Comparison of ENCODE assay signal across 16 cellular contexts in genomic region chr11:45745065-45745811, GRCh38. TPM values are rescaled to one million over a fixed set of nuclear protein-coding genes. Genes with fewer than 3 reads are reported as not detected.
DNase-seq lines count a peak whose midpoint lies in the region; ATAC-seq lines count a peak whose summit lies in the region.
"Had no signal": no experiment of that assay in that cellular context is flagged by ENCODE, and none has a peak within 500 bp of the region (broad histone marks: within the 10 kb centered on the region; RNA-seq: fewer than 3 reads in every experiment).

No MANE protein-coding gene starts in this region.

- H3K27me3 Mint-ChIP-seq in naive thymus-derived CD8-positive, alpha-beta T cell: peaks cover 2 to 12% (median 4%) of the 10 kb centered on the region in 5 donors

- no peaks in the 10 kb centered on the region for H3K9me3 ChIP-seq in right cardiac atrium (ENCODE audit: control insufficient read depth, low read length)

- no peak overlapping the region for H3K27ac Mint-ChIP-seq in naive thymus-derived CD8-positive, alpha-beta T cell
- H3K27ac Mint-ChIP-seq: memory B cell had no signal

- 42% methylated on average over 13 of the region's 13 CpGs for WGBS in right cardiac atrium

- H3K4me3 Mint-ChIP-seq in naive thymus-derived CD8-positive, alpha-beta T cell: no peak overlapping the region
- H3K4me3 Mint-ChIP-seq: memory B cell had no signal

- ATAC-seq in Right ventricle myocardium inferior (peak; percentile 94), right cardiac atrium (peak; percentile 94 to 96), HG03520 (IDR thresholded peaks at IDR 0.05; ENCODE audit: unreplicated experiment) (no peak)
- ATAC-seq in naive thymus-derived CD8-positive, alpha-beta T cell: no peak
- ATAC-seq: stimulated activated naive CD8-positive, alpha-beta T cell treated with anti-CD3 and anti-CD28 coated beads, Interleukin-15, Interleukin-2, amounts not matched to agents 100 U/mL and 50 U/mL, for 24 hours had no signal

- H3K4me3 ChIP-seq in right cardiac atrium (ENCODE audit: low read length): no peak overlapping the region

- intact Hi-C loops in Right ventricle myocardium inferior (cut with DNase I): no loop called here
- intact Hi-C loops in cardiac septum (cut with DNase I): no loop called here
- intact Hi-C loops in right cardiac atrium (cut with DNase I): no loop called here

- no peaks in the 10 kb centered on the region for H3K27me3 ChIP-seq in right cardiac atrium (ENCODE audit: control insufficient read depth, insufficient read depth)

- no peaks in the 10 kb centered on the region for H3K4me1 Mint-ChIP-seq in naive thymus-derived CD8-positive, alpha-beta T cell
- H3K4me1 Mint-ChIP-seq: memory B cell had no signal

- no peak overlapping the region for H3K27ac ChIP-seq in right cardiac atrium (ENCODE audit: low read length)
- H3K27ac ChIP-seq: 22Rv1, KMS-11 had no signal

- no peaks in the 10 kb centered on the region for H3K9me3 Mint-ChIP-seq in naive thymus-derived CD8-positive, alpha-beta T cell
- H3K9me3 Mint-ChIP-seq: memory B cell had no signal

- DNase-seq in Right ventricle myocardium inferior (ENCODE audit: missing footprints) (peak; percentile 86), cardiac septum (ENCODE audit: low spot score) (no peak), right cardiac atrium (peak; percentile 81 to 91 (median 91)), pons (ENCODE audit: low spot score) (peak; percentile 29), KBM-7 (no peak), AG08396 (ENCODE audit: low spot score) (no peak)
- no peak for DNase-seq in naive thymus-derived CD8-positive, alpha-beta T cell
- DNase-seq: activated CD4-positive, alpha-beta T cell treated with anti-CD3 and anti-CD28 coated beads, Interleukin-2, amount 50 U/mL, for 4 hours; activated effector memory CD4-positive, alpha-beta T cell treated with Interleukin-2 at 50 U/mL for 16 hours; NCI-H1694; stimulated activated naive CD8-positive, alpha-beta T cell treated with anti-CD3 and anti-CD28 coated beads, Interleukin-15, Interleukin-2, amounts not matched to agents 100 U/mL and 50 U/mL, for 24 hours; T1000 had no signal

- in situ Hi-C loops in KBM-7 (cut with MboI; ENCODE audit: low pct_unique_long_range_greater_than_20kb, low sequenced_read_pairs): no loop called here

- H3K36me3 Mint-ChIP-seq in naive thymus-derived CD8-positive, alpha-beta T cell: no peaks in the 10 kb centered on the region
- H3K36me3 Mint-ChIP-seq: memory B cell had no signal

- POLR2A ChIA-PET in naive thymus-derived CD8-positive, alpha-beta T cell (lab: Charles Lee): no interaction called here

- H3K4me1 ChIP-seq in right cardiac atrium (ENCODE audit: control insufficient read depth, insufficient read depth, low read length): no peaks in the 10 kb centered on the region

RNA-seq across cellular contexts. Expression of gene SLC35C1, which starts 59.7 kb away (rescaled TPM):
- total RNA-seq in Right ventricle myocardium inferior (6.0 TPM), cardiac septum (7.5 TPM), right cardiac atrium (10 to 100 TPM in 1 of 4 donors, 1 to 10 TPM in 3; 7.6 to 11.4 (median 9.0) TPM)
- polyA plus RNA-seq in right cardiac atrium: 7.3 TPM
- 10 to 100 TPM; 11.8 to 12.3 TPM for total RNA-seq in naive thymus-derived CD8-positive, alpha-beta T cell
- polyA plus RNA-seq in naive thymus-derived CD8-positive, alpha-beta T cell: 10 to 100 TPM in 1 of 3 donors, 1 to 10 TPM in 2; 5.6 to 10.0 (median 8.4) TPM

Comparison
In these comparisons a context has a peak if more than half of its experiments do, and no peak if none do; other contexts are left out.
1. DNase-seq: peak in Right ventricle myocardium inferior (single experiment), right cardiac atrium (3 of 3) and pons (single experiment); none in cardiac septum (single experiment), KBM-7 (single experiment), AG08396 (single experiment) and naive thymus-derived CD8-positive, alpha-beta T cell (0 of 10).
2. ATAC-seq: peak in Right ventricle myocardium inferior (single experiment) and right cardiac atrium (2 of 2); none in HG03520 (single experiment) and naive thymus-derived CD8-positive, alpha-beta T cell (0 of 2).